20 cellular contexts compared by ENCODE assay signal in genomic region chr14:101030586-101030985, GRCh38.
DNase-seq lines count a peak whose midpoint lies in the region; ATAC-seq, FAIRE-seq and TF ChIP-seq lines count a peak whose summit lies in the region.
"Had no signal": no experiment of that assay in that cellular context is flagged by ENCODE, and none has a peak within 500 bp of the region (broad histone marks: within the 10 kb centered on the region; RNA-seq: fewer than 3 reads in every experiment).

No MANE protein-coding gene starts in this region.

- no peaks in the 10 kb centered on the region for H3K27me3 ChIP-seq in right lobe of liver
- peaks cover 23 to 96% of the 10 kb centered on the region in 2 experiments for H3K27me3 ChIP-seq in HepG2 (ENCODE audit: control insufficient read depth in 1 of 2, insufficient read depth in 2 of 2, low read length in 2 of 2)
- H3K27me3 ChIP-seq: BE2C had no signal

- no peak overlapping the region for H3K4me3 ChIP-seq in right lobe of liver
- no peak overlapping the region for H3K4me3 ChIP-seq in HepG2 (replicated peaks in 1 of 3; ENCODE audit: insufficient read depth in 1 of 3, low read depth in 2 of 3, low read length in 3 of 3)
- H3K4me3 ChIP-seq: A549, HAP-1 had no signal

- H3K9me3 ChIP-seq in right lobe of liver (no peaks in the 10 kb centered on the region), HepG2 (ENCODE audit: low read length) (no peaks in the 10 kb centered on the region)
- H3K9me3 ChIP-seq: A549, BE2C, HAP-1 had no signal

- H3K27ac ChIP-seq in right lobe of liver (no peak overlapping the region), HepG2 (ENCODE audit: extremely low read length, insufficient read depth, low read length) (no peak overlapping the region)
- H3K27ac ChIP-seq: A549, C4-2B had no signal

- peak in 2 of 3 donors; percentile 8 to 38 for DNase-seq in right lobe of liver
- no peak for DNase-seq in HepG2 (ENCODE audit: low spot score)
- peak; percentile 7 for DNase-seq in glutamatergic neuron
- DNase-seq in sciatic nerve (ENCODE audit: low spot score) = peak; percentile 23
- DNase-seq in EL = no peak
- no peak for DNase-seq in stimulated activated CD8-positive, alpha-beta memory T cell treated with anti-CD3 and anti-CD28 coated beads, Interleukin-4, amount 100 ng/mL, for 48 hours
- no peak for DNase-seq in stimulated activated CD4-positive, alpha-beta T cell treated with anti-CD3 and anti-CD28 coated beads, Interleukin-4, amount 100 ng/mL, for 24 hours
- DNase-seq: BE2C; CD8-positive, alpha-beta T cell; COR-L47; DMS153; DMS79 treated with DMSO at 0.1 percent for 48 hours; GDM1 had no signal

- no peaks in the 10 kb centered on the region for H3K79me2 ChIP-seq in HepG2 (ENCODE audit: insufficient read depth, low read length)

- H2AFZ ChIP-seq in HepG2 (ENCODE audit: low read length) = no peak overlapping the region

- peaks cover 18% of the 10 kb centered on the region for H3K36me3 Mint-ChIP-seq in glutamatergic neuron (ENCODE audit: unreplicated experiment)
- H3K36me3 Mint-ChIP-seq: CD8-positive, alpha-beta T cell had no signal

- no peak for TF ChIP-seq RAD21 in HepG2 (CRISPR knock-in tag; IDR thresholded peaks at IDR 0.05)

- peaks cover 8% of the 10 kb centered on the region; the same call in 1 of the 2 replicates for H4K20me1 ChIP-seq in HepG2 (ENCODE audit: insufficient read depth, low read length)

- POLR2A ChIA-PET in HepG2 (lab: Yijun Ruan, JAX) = no interaction called here

- no peak overlapping the region for H3K4me3 Mint-ChIP-seq in glutamatergic neuron (ENCODE audit: unreplicated experiment)
- H3K4me3 Mint-ChIP-seq: CD8-positive, alpha-beta T cell had no signal

- H3K9me3 Mint-ChIP-seq in glutamatergic neuron (ENCODE audit: unreplicated experiment) = no peaks in the 10 kb centered on the region
- H3K9me3 Mint-ChIP-seq: CD8-positive, alpha-beta T cell had no signal

- peaks cover 2% of the 10 kb centered on the region for H3K27me3 Mint-ChIP-seq in glutamatergic neuron (ENCODE audit: unreplicated experiment)

- TF ChIP-seq POLR2A in right lobe of liver (IDR thresholded peaks at IDR 0.05) (no peak), HepG2 (IDR thresholded peaks at IDR 0.05; ENCODE audit: insufficient read depth in 1 of 2, low read depth in 2 of 2, low read length in 2 of 2) (no peak)

- WGBS in right lobe of liver (ENCODE audit: insufficient coverage, low coverage, low lambda C conversion rate, missing lambda C conversion rate) = no CpG with 5 or more reads among the region's 14 CpGs
- WGBS in HepG2 (ENCODE audit: low lambda C conversion rate) = 75% methylated on average over 6 of the region's 14 CpGs

- no peaks in the 10 kb centered on the region for H3K36me3 ChIP-seq in right lobe of liver
- H3K36me3 ChIP-seq in HepG2 (replicated peaks in 1 of 2; ENCODE audit: control insufficient read depth in 1 of 2, insufficient read depth in 2 of 2, low read length in 2 of 2) = no peaks in the 10 kb centered on the region
- H3K36me3 ChIP-seq: HAP-1 had no signal

- FAIRE-seq in HepG2 (lab: Jason Lieb, UNC) = no peak
- FAIRE-seq: A549, D721Med, GM12892, H1, HTR-8/SVneo had no signal

- H3K4me1 ChIP-seq in right lobe of liver (no peaks in the 10 kb centered on the region), HepG2 (ENCODE audit: insufficient read depth, low read length) (no peaks in the 10 kb centered on the region)
- H3K4me1 ChIP-seq: A549, BE2C, HAP-1 had no signal

- no peaks in the 10 kb centered on the region for H3K4me1 Mint-ChIP-seq in glutamatergic neuron (ENCODE audit: low read depth, unreplicated experiment)

- ATAC-seq in right lobe of liver = no peak
- no peak for ATAC-seq in HepG2
- ATAC-seq in sciatic nerve = no peak
- ATAC-seq: A549; CD8-positive, alpha-beta T cell had no signal

- intact Hi-C loops in right lobe of liver (cut with DNase I) = no loop called here
- intact Hi-C loops in HepG2 (cut with micrococcal nuclease; ENCODE audit: unreplicated experiment) = no loop called here
- intact Hi-C loops in sciatic nerve (cut with DNase I) = no loop called here

- H3K4me2 ChIP-seq in HepG2 (ENCODE audit: low read depth, low read length) = no peak overlapping the region
- H3K4me2 ChIP-seq: A549 had no signal

- in situ Hi-C loops in HepG2 (cut with HindIII; ENCODE audit: extremely low pct_ligation_motif_present, low pct_unique_long_range_greater_than_20kb) = no loop called here

- no TSS peak for BruUV-seq in HepG2 (replicated peaks; lab: Mats Ljungman, UMichigan)

- CTCF ChIA-PET in HepG2 (lab: Yijun Ruan, JAX; ENCODE audit: low intra/inter-chr PET ratio, low total read pairs) = no interaction called here

- no peak for TF ChIP-seq CTCF in right lobe of liver (IDR thresholded peaks at IDR 0.05)
- no peak for TF ChIP-seq CTCF in HepG2 (CRISPR knock-in tag; IDR thresholded peaks at IDR 0.05)
- no peak for TF ChIP-seq CTCF in glutamatergic neuron (IDR thresholded peaks at IDR 0.05; ENCODE audit: partially characterized antibody, unreplicated experiment)

- TF ChIP-seq EP300 in HepG2 (IDR thresholded peaks at IDR 0.05; ENCODE audit: low read depth in 2 of 2, low read length in 2 of 2) (no peak), HepG2 (CRISPR knock-in tag; IDR thresholded peaks at IDR 0.05; ENCODE audit: borderline replicate concordance) (no peak)

- no peak overlapping the region for H3K9ac ChIP-seq in HepG2 (ENCODE audit: insufficient read depth, low read depth, low read length)

- no peak overlapping the region for H3K27ac Mint-ChIP-seq in glutamatergic neuron (ENCODE audit: unreplicated experiment)
- H3K27ac Mint-ChIP-seq: CD8-positive, alpha-beta T cell had no signal

TF ChIP-seq in HepG2, 621 proteins besides CTCF, POLR2A, EP300 and RAD21:
- TF ChIP-seq ZBTB44 (CRISPR knock-in tag; IDR thresholded peaks at IDR 0.05) (no peak), ZNF232 (CRISPR knock-in tag; IDR thresholded peaks at IDR 0.05; ENCODE audit: borderline replicate concordance) (no peak), ZNF790 (CRISPR knock-in tag; IDR thresholded peaks at IDR 0.05; ENCODE audit: borderline replicate concordance) (no peak), JUN (CRISPR knock-in tag; IDR thresholded peaks at IDR 0.05) (no peak)
- TF ChIP-seq, protein P1, sequence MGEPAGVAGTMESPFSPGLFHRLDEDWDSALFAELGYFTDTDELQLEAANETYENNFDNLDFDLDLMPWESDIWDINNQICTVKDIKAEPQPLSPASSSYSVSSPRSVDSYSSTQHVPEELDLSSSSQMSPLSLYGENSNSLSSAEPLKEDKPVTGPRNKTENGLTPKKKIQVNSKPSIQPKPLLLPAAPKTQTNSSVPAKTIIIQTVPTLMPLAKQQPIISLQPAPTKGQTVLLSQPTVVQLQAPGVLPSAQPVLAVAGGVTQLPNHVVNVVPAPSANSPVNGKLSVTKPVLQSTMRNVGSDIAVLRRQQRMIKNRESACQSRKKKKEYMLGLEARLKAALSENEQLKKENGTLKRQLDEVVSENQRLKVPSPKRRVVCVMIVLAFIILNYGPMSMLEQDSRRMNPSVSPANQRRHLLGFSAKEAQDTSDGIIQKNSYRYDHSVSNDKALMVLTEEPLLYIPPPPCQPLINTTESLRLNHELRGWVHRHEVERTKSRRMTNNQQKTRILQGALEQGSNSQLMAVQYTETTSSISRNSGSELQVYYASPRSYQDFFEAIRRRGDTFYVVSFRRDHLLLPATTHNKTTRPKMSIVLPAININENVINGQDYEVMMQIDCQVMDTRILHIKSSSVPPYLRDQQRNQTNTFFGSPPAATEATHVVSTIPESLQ (CRISPR knock-in tag; conservative IDR thresholded peaks at IDR 0.05) = no peak

Comparison
In these comparisons a context has a peak if more than half of its experiments do, and no peak if none do; other contexts are left out.
1. DNase-seq: peak in right lobe of liver (2 of 3), glutamatergic neuron (single experiment) and sciatic nerve (single experiment); none in HepG2 (single experiment), EL (single experiment), stimulated activated CD8-positive, alpha-beta memory T cell treated with anti-CD3 and anti-CD28 coated beads, Interleukin-4, amount 100 ng/mL, for 48 hours (single experiment) and stimulated activated CD4-positive, alpha-beta T cell treated with anti-CD3 and anti-CD28 coated beads, Interleukin-4, amount 100 ng/mL, for 24 hours (single experiment).